In genomic region chr19:33883869-33884519, GRCh38 we compare ENCODE assay signal across 9 cellular contexts.
DNase-seq lines count a peak whose midpoint lies in the region; ATAC-seq and TF ChIP-seq lines count a peak whose summit lies in the region.
"Had no signal": no experiment of that assay in that cellular context is flagged by ENCODE, and none has a peak within 500 bp of the region (broad histone marks: within the 10 kb centered on the region; RNA-seq: fewer than 3 reads in every experiment).

No MANE protein-coding gene starts in this region.

- TF ChIP-seq CTCF in BE2C (IDR thresholded peaks at IDR 0.05; ENCODE audit: low read depth, low read length) (no peak), foreskin keratinocyte (conservative IDR thresholded peaks at IDR 0.05) (no peak)

- intact Hi-C loops in naive thymus-derived CD4-positive, alpha-beta T cell (cut with micrococcal nuclease): no loop called here

- peaks cover 0 to 5% (median 5%) of the 10 kb centered on the region in 7 donors for H3K4me1 Mint-ChIP-seq in naive thymus-derived CD4-positive, alpha-beta T cell

- peaks cover 0 to 1% (median 0%) of the 10 kb centered on the region in 11 donors for H3K9me3 Mint-ChIP-seq in naive thymus-derived CD4-positive, alpha-beta T cell

- peak overlapping the region; percentile 63 for H3K9ac ChIP-seq in NT2/D1 (ENCODE audit: insufficient read length, low read depth)

- POLR2A ChIA-PET in naive thymus-derived CD4-positive, alpha-beta T cell (lab: Charles Lee): no interaction called here

- peaks cover 7 to 18% (median 10%) of the 10 kb centered on the region in 5 donors for H3K27me3 Mint-ChIP-seq in naive thymus-derived CD4-positive, alpha-beta T cell

- H3K4me1 ChIP-seq in BE2C (peaks cover 7% of the 10 kb centered on the region; the same call in 1 of the 2 replicates), NT2/D1 (ENCODE audit: insufficient read depth, insufficient read length) (peaks cover 4% of the 10 kb centered on the region), foreskin keratinocyte (no peaks in the 10 kb centered on the region)
- no peaks in the 10 kb centered on the region for H3K4me1 ChIP-seq in naive thymus-derived CD4-positive, alpha-beta T cell (ENCODE audit: control insufficient read depth in 2 of 2, insufficient read depth in 2 of 2, low read length in 2 of 2)

- H3K27me3 ChIP-seq in BE2C (no peaks in the 10 kb centered on the region), NT2/D1 (ENCODE audit: insufficient read depth, insufficient read length) (no peaks in the 10 kb centered on the region), foreskin keratinocyte (no peaks in the 10 kb centered on the region)
- peaks cover 0 to 3% of the 10 kb centered on the region in 2 donors for H3K27me3 ChIP-seq in naive thymus-derived CD4-positive, alpha-beta T cell (ENCODE audit: control insufficient read depth in 2 of 2, insufficient read depth in 2 of 2, low read length in 2 of 2)

- H3K9me3 ChIP-seq in BE2C (no peaks in the 10 kb centered on the region), NT2/D1 (ENCODE audit: insufficient read depth, low read length) (no peaks in the 10 kb centered on the region)
- no peaks in the 10 kb centered on the region for H3K9me3 ChIP-seq in naive thymus-derived CD4-positive, alpha-beta T cell (ENCODE audit: control insufficient read depth in 2 of 3, low read length in 3 of 3)

- H3K36me3 Mint-ChIP-seq in naive thymus-derived CD4-positive, alpha-beta T cell: no peaks in the 10 kb centered on the region

- CTCF ChIA-PET in naive thymus-derived CD4-positive, alpha-beta T cell (lab: Charles Lee): no interaction called here

- H3K36me3 ChIP-seq in BE2C (no peaks in the 10 kb centered on the region), NT2/D1 (ENCODE audit: insufficient read depth, insufficient read length, low read length) (no peaks in the 10 kb centered on the region)
- no peaks in the 10 kb centered on the region for H3K36me3 ChIP-seq in naive thymus-derived CD4-positive, alpha-beta T cell (ENCODE audit: control insufficient read depth in 2 of 3, insufficient read depth in 3 of 3, low read length in 3 of 3)

- no peak overlapping the region for H3K4me3 Mint-ChIP-seq in naive thymus-derived CD4-positive, alpha-beta T cell

- peak overlapping the region in 1 of 9 donors; percentile 12 for H3K27ac Mint-ChIP-seq in naive thymus-derived CD4-positive, alpha-beta T cell

- no peak overlapping the region for H3K27ac ChIP-seq in foreskin keratinocyte
- H3K27ac ChIP-seq in naive thymus-derived CD4-positive, alpha-beta T cell (ENCODE audit: low read depth, low read length): no peak overlapping the region

- DNase-seq in BE2C: peak; percentile 19
- peak; percentile 61 for DNase-seq in NT2/D1 (ENCODE audit: low read depth, low spot score)
- no peak for DNase-seq in foreskin keratinocyte
- DNase-seq in naive thymus-derived CD4-positive, alpha-beta T cell: no peak
- DNase-seq in SW 1271 (lab: John Stamatoyannopoulos, UW): no peak
- DNase-seq in DMS79 treated with DMSO at 0.1 percent for 48 hours (lab: John Stamatoyannopoulos, UW): no peak
- DNase-seq: activated naive CD4-positive, alpha-beta T cell had no signal

- ATAC-seq in foreskin keratinocyte: peak; percentile 41
- ATAC-seq in naive thymus-derived CD4-positive, alpha-beta T cell: peak; percentile 8
- no peak for ATAC-seq in HG02970 (IDR thresholded peaks at IDR 0.05; ENCODE audit: low FRiP score, unreplicated experiment)
- ATAC-seq in GM19324 (IDR thresholded peaks at IDR 0.05; ENCODE audit: low FRiP score, unreplicated experiment): no peak

- H3K4me3 ChIP-seq in BE2C (ENCODE audit: low read depth, low read length) (no peak overlapping the region), NT2/D1 (ENCODE audit: insufficient read length, low read depth) (no peak overlapping the region)
- no peak overlapping the region for H3K4me3 ChIP-seq in naive thymus-derived CD4-positive, alpha-beta T cell (ENCODE audit: low read length)

Comparison
In these comparisons a context has a peak if more than half of its experiments do, and no peak if none do; other contexts are left out.
1. DNase-seq: peak in BE2C (single experiment) and NT2/D1 (single experiment); none in foreskin keratinocyte (0 of 2), naive thymus-derived CD4-positive, alpha-beta T cell (0 of 9), SW 1271 (0 of 2) and DMS79 treated with DMSO at 0.1 percent for 48 hours (single experiment).
2. ATAC-seq: peak in foreskin keratinocyte (single experiment) and naive thymus-derived CD4-positive, alpha-beta T cell (single experiment); none in HG02970 (single experiment) and GM19324 (single experiment).